Comparison of ENCODE assay signal across 9 cellular contexts in the genomic region with DNA sequence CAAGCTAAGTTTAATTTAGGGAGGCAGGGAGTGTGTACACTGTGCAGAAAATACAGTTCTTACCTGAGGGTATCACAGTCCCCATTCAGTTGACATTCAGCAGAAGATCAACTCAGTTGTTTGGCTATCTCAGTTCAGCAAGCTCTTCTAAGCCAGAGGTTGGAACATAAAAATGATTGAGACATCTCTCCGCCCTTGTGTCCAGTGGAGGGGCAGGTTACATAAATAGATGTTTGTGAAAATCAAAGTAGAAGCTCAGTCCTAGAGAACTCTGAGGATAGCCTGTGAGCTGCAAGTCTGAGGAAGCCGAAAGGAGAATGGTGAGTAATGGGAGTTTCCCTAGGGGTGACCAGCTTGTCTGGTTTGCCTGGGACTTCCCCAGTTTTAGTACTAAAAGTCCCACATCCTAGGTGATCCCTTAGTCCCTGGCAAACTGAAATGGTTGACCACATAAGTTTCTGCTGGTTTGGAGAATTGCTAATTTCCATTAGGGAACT.
A peak's percentile ranks its signal among the peaks of the same experiment; 100 is the strongest.
DNase-seq lines count a peak whose midpoint lies in the region; ATAC-seq and TF ChIP-seq lines count a peak whose summit lies in the region.
"Had no signal": no experiment of that assay in that cellular context is flagged by ENCODE, and none has a peak within 500 bp of the region (broad histone marks: within the 10 kb centered on the region; RNA-seq: fewer than 3 reads in every experiment).

No MANE protein-coding gene starts in this region.

- H3K4me3 ChIP-seq in psoas muscle: no peak overlapping the region

- no peak overlapping the region for H3K27ac ChIP-seq in psoas muscle

- ATAC-seq in GM18502 (IDR thresholded peaks at IDR 0.05; ENCODE audit: poor library complexity, unreplicated experiment) (peak; percentile 96), GM21515 (IDR thresholded peaks at IDR 0.05; ENCODE audit: unreplicated experiment) (peak; percentile 91), HG03571 (IDR thresholded peaks at IDR 0.05; ENCODE audit: unreplicated experiment) (peak; percentile 93), psoas muscle (no peak)
- ATAC-seq: right cardiac atrium had no signal

- H3K9me3 ChIP-seq in psoas muscle: no peaks in the 10 kb centered on the region

- no peaks in the 10 kb centered on the region for H3K4me1 ChIP-seq in psoas muscle

- H3K27me3 ChIP-seq in psoas muscle (ENCODE audit: insufficient read depth in 3 of 3, low read length in 2 of 3): no peaks in the 10 kb centered on the region

- DNase-seq in kidney tubule cell (ENCODE audit: low spot score) (peak; percentile 94), psoas muscle (no peak), epidermal melanocyte (ENCODE audit: insufficient read length, low spot score) (no peak), DMS114 treated with DMSO at 0.1 percent for 48 hours (lab: John Stamatoyannopoulos, UW; ENCODE audit: unreplicated experiment) (no peak), posterior vena cava (ENCODE audit: low spot score) (no peak)
- DNase-seq: right cardiac atrium had no signal

- intact Hi-C loops in psoas muscle (cut with DNase I) (no loop called here), posterior vena cava (cut with DNase I) (no loop called here)

- WGBS in psoas muscle, 3 donors: 46 to 80% (median 64%) methylated on average over 2 of the region's 2 CpGs

- no peak for TF ChIP-seq CTCF in psoas muscle (IDR thresholded peaks at IDR 0.05)

- no peaks in the 10 kb centered on the region for H3K36me3 ChIP-seq in psoas muscle (ENCODE audit: insufficient read depth in 1 of 2, low read depth in 1 of 2)

Comparison
In these comparisons a context has a peak if more than half of its experiments do, and no peak if none do; other contexts are left out.
1. ATAC-seq: peak in GM18502 (single experiment), GM21515 (single experiment) and HG03571 (single experiment); none in psoas muscle (0 of 4).